Comparison of ENCODE assay signal across 17 cellular contexts in genomic region chr2:171069286-171069956, GRCh38.
"Had no signal": no experiment of that assay in that cellular context is flagged by ENCODE, and none has a peak within 500 bp of the region (broad histone marks: within the 10 kb centered on the region; RNA-seq: fewer than 3 reads in every experiment).

No MANE protein-coding gene starts in this region.

- ATAC-seq: activated T-cell treated with anti-CD3 and anti-CD28 coated beads, Interleukin-2, amount 50 U/mL, for 4 hours; body of pancreas; left ventricle myocardium superior; natural killer cell; stimulated activated memory B cell treated with anti-CD40 and anti-IgM and Interleukin-4, amounts not matched to agents 10 μg/mL and 1 μg/mL and 100 μg/mL, for 72 hours had no signal

- H3K36me3 ChIP-seq: thyroid gland, uterus had no signal

- H3K9me3 ChIP-seq: thyroid gland, uterus had no signal

- H3K4me1 ChIP-seq: uterus had no signal

- H3K27me3 Mint-ChIP-seq: activated naive CD8-positive, alpha-beta T cell; stimulated activated memory B cell treated with anti-CD40 and anti-IgM and Interleukin-4, amounts not matched to agents 10 μg/mL and 1 μg/mL and 100 μg/mL, for 72 hours had no signal

- H3K4me3 Mint-ChIP-seq: activated naive CD8-positive, alpha-beta T cell; activated T-cell treated with anti-CD3 and anti-CD28 coated beads, Interleukin-2, amount 50 U/mL, for 4 hours; natural killer cell; stimulated activated memory B cell treated with anti-CD40 and anti-IgM and Interleukin-4, amounts not matched to agents 10 μg/mL and 1 μg/mL and 100 μg/mL, for 72 hours had no signal

- H3K4me3 ChIP-seq: body of pancreas, coronary artery, thyroid gland, uterus had no signal

- H3K27ac ChIP-seq: body of pancreas, coronary artery, thyroid gland, uterus had no signal

- H3K9me3 Mint-ChIP-seq: activated T-cell treated with anti-CD3 and anti-CD28 coated beads, Interleukin-2, amount 50 U/mL, for 4 hours; natural killer cell; stimulated activated memory B cell treated with anti-CD40 and anti-IgM and Interleukin-4, amounts not matched to agents 10 μg/mL and 1 μg/mL and 100 μg/mL, for 72 hours had no signal

- DNase-seq: activated CD4-positive, alpha-beta T cell treated with anti-CD3 and anti-CD28 coated beads, Interleukin-2, amount 50 U/mL, for 48 hours; activated CD4-positive, CD25-positive, alpha-beta regulatory T cell treated with anti-CD3 and anti-CD28 coated beads, Interleukin-2, amount 50 U/mL, for 72 hours; activated gamma-delta T cell; activated T-cell treated with anti-CD3 and anti-CD28 coated beads, Interleukin-2, amount 50 U/mL, for 4 hours; amygdala; body of pancreas; central memory CD4-positive, alpha-beta T cell; kidney glomerular epithelial cell; left ventricle myocardium superior; mesenchymal stem cell; natural killer cell; stimulated activated CD4-positive, alpha-beta T cell treated with anti-CD3 and anti-CD28 coated beads, Interleukin-2, amount 100 ng/mL, for 48 hours; thyroid gland; uterus had no signal

- H3K36me3 Mint-ChIP-seq: natural killer cell had no signal

- H3K27ac Mint-ChIP-seq: activated naive CD8-positive, alpha-beta T cell; natural killer cell; stimulated activated memory B cell treated with anti-CD40 and anti-IgM and Interleukin-4, amounts not matched to agents 10 μg/mL and 1 μg/mL and 100 μg/mL, for 72 hours had no signal

- H3K27me3 ChIP-seq: body of pancreas, thyroid gland, uterus had no signal
